ENCODE assay signal across 8 cellular contexts in the genomic region with DNA sequence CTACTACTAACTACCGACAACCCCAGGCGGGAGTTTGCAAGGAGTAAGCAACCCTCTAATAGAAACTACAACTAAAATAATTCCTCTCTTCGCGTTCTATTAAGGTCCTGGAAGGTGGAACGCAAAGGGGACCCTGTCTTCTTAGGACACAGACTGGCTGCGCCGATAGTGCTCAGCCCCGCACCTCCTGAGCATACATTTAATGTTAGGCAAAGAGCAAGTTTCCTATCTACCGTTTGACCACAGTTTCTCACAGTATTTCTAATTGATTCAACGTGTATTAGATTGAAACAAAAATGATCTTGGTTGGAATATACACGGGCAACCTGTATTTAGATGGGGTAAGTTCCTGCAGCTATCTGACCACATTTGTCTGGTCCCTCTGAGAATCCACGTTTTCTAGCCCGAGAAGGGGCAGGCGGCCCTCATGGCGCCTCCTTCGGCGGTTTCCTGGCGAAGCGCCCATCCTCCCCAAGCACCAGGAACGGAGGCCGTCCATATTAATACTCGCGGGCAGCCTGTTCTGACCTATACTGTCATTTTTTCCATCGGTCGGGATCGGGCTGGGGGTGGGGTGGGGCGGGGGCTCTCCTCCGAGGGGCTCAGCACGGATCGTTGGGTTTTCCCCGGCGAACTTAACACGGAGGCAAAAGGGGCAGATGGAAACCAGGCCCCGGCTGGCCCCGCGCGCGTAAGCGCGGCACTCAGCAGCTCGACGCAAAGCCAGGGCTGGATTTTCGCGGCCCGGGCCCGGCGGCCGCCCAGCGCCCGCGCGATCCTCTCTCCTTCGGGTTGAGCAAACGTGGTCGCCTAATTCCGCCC.
DNase-seq lines count a peak whose midpoint lies in the region; ATAC-seq, FAIRE-seq and TF ChIP-seq lines count a peak whose summit lies in the region.

No MANE protein-coding gene starts in this region.

- no peaks in the 10 kb centered on the region for H4K20me1 ChIP-seq in osteoblast (ENCODE audit: insufficient read depth, low read length)

- H3K27me3 ChIP-seq in foreskin keratinocyte (no peaks in the 10 kb centered on the region), osteoblast (ENCODE audit: insufficient read depth, low read length) (peaks cover 47% of the 10 kb centered on the region)

- TF ChIP-seq POLR2A in A549 (IDR thresholded peaks at IDR 0.05; ENCODE audit: low read length) (no peak), GM19099 (IDR thresholded peaks at IDR 0.05; ENCODE audit: extremely low read depth, insufficient read length, low read depth) (peak; percentile 15)

- H3K4me1 ChIP-seq in A549 (peaks cover 8% of the 10 kb centered on the region; the same call in 2 of the 3 replicates), foreskin keratinocyte (no peaks in the 10 kb centered on the region), osteoblast (ENCODE audit: insufficient read depth, low read length) (peaks cover 19% of the 10 kb centered on the region)

- H3K27ac ChIP-seq in A549 (peak overlapping the region; percentile 90 to 96), foreskin keratinocyte (peak overlapping the region; percentile 35), osteoblast (ENCODE audit: low read depth, low read length) (peak overlapping the region; percentile 75)

- no peak for TF ChIP-seq EP300 in A549 (IDR thresholded peaks at IDR 0.05)

- H2AFZ ChIP-seq in osteoblast (ENCODE audit: low read length), result peak overlapping the region; percentile 74

- CTCF ChIA-PET in A549 (lab: Yijun Ruan, JAX), result no interaction called here

- FAIRE-seq in A549 (lab: Jason Lieb, UNC), result no peak

- peak overlapping the region; percentile 94 for H3K4me2 ChIP-seq in A549
- H3K4me2 ChIP-seq in osteoblast (ENCODE audit: insufficient read depth, low read length), result peak overlapping the region; percentile 82

- TF ChIP-seq CTCF in A549 (IDR thresholded peaks at IDR 0.05), result no peak
- TF ChIP-seq CTCF in foreskin keratinocyte (conservative IDR thresholded peaks at IDR 0.05), result no peak
- TF ChIP-seq CTCF in osteoblast (IDR thresholded peaks at IDR 0.05; ENCODE audit: extremely low read depth, low read depth, low read length), result no peak

- no peak for TF ChIP-seq RAD21 in A549 (conservative IDR thresholded peaks at IDR 0.05 in 1 of 2, IDR thresholded peaks at IDR 0.05 in 1 of 2)

- POLR2A ChIA-PET in A549 (lab: Yijun Ruan, JAX), result interaction anchor here (0.7 to 1.7 kb wide), 2 partner anchors 73 to 77 kb away, joined by 3 to 7 read pairs; a partner anchor contains a TSS

- WGBS in A549 (ENCODE audit: missing lambda C conversion rate), result 71% methylated on average over 27 of the region's 56 CpGs

- DNase-seq in A549 (ENCODE audit: low read depth in 1 of 2, low spot score in 1 of 2) (peak in 1 of 2 experiments; percentile 33), NCI-H2029 treated with DMSO at 0.1 percent for 48 hours (lab: John Stamatoyannopoulos, UW) (peak; percentile 32), activated T-cell treated with anti-CD3 and anti-CD28 coated beads for 4 hours (peak; percentile 36), foreskin keratinocyte (no peak), osteoblast (ENCODE audit: insufficient read length, low spot score, missing footprints) (peak; percentile 94), globus pallidus (ENCODE audit: low spot score) (no peak), GM19240 (ENCODE audit: insufficient read length, low spot score) (no peak)

- H3K4me3 ChIP-seq in A549 (peak overlapping the region; percentile 58), osteoblast (ENCODE audit: insufficient read depth, low read length) (peak overlapping the region; percentile 75)

- H3K9me3 ChIP-seq in A549, result no peaks in the 10 kb centered on the region
- H3K9me3 ChIP-seq in osteoblast (ENCODE audit: low read depth, low read length), result no peaks in the 10 kb centered on the region

- ATAC-seq in A549, result peak; percentile 40 to 65
- ATAC-seq in foreskin keratinocyte, result peak; percentile 51

- no peaks in the 10 kb centered on the region for H3K36me3 ChIP-seq in osteoblast (ENCODE audit: insufficient read depth, low read length)

- no peaks in the 10 kb centered on the region for H3K79me2 ChIP-seq in osteoblast (ENCODE audit: insufficient read depth, low read length)

TF ChIP-seq in A549, 52 proteins besides CTCF, POLR2A, EP300 and RAD21:
- TF ChIP-seq KDM5A (IDR thresholded peaks at IDR 0.05) (no peak), BHLHE40 (IDR thresholded peaks at IDR 0.05; ENCODE audit: low read depth, low read length) (no peak), KDM1A (IDR thresholded peaks at IDR 0.05; ENCODE audit: low read depth) (no peak), ZC3H11A (IDR thresholded peaks at IDR 0.05) (no peak), SMC3 (IDR thresholded peaks at IDR 0.05) (no peak), SREBF2 (IDR thresholded peaks at IDR 0.05) (no peak), CHD2 (IDR thresholded peaks at IDR 0.05; ENCODE audit: low read length, partially characterized antibody) (no peak), HDAC2 (IDR thresholded peaks at IDR 0.05) (no peak), RNF2 (IDR thresholded peaks at IDR 0.05; ENCODE audit: borderline replicate concordance, low read depth) (no peak), TFCP2L1 (CRISPR knock-in tag; IDR thresholded peaks at IDR 0.05) (no peak), ZNF302 (CRISPR knock-in tag; IDR thresholded peaks at IDR 0.05) (no peak), JUNB (IDR thresholded peaks at IDR 0.05) (no peak)
- TF ChIP-seq, protein P1, sequence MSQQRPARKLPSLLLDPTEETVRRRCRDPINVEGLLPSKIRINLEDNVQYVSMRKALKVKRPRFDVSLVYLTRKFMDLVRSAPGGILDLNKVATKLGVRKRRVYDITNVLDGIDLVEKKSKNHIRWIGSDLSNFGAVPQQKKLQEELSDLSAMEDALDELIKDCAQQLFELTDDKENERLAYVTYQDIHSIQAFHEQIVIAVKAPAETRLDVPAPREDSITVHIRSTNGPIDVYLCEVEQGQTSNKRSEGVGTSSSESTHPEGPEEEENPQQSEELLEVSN (IDR thresholded peaks at IDR 0.05; ENCODE audit: borderline replicate concordance, low read depth), result no peak
- TF ChIP-seq, protein P2, sequence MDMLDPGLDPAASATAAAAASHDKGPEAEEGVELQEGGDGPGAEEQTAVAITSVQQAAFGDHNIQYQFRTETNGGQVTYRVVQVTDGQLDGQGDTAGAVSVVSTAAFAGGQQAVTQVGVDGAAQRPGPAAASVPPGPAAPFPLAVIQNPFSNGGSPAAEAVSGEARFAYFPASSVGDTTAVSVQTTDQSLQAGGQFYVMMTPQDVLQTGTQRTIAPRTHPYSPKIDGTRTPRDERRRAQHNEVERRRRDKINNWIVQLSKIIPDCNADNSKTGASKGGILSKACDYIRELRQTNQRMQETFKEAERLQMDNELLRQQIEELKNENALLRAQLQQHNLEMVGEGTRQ (IDR thresholded peaks at IDR 0.05), result no peak

Comparison
In these comparisons a context has a peak if more than half of its experiments do, and no peak if none do; other contexts are left out.
1. DNase-seq: peak in NCI-H2029 treated with DMSO at 0.1 percent for 48 hours (single experiment), activated T-cell treated with anti-CD3 and anti-CD28 coated beads for 4 hours (single experiment) and osteoblast (single experiment); none in foreskin keratinocyte (0 of 2), globus pallidus (single experiment) and GM19240 (single experiment).
2. H3K27ac ChIP-seq: peak in every context shown above with its lines; median percentile 93 in A549; 75 in osteoblast; 35 in foreskin keratinocyte.